15 cellular contexts compared by ENCODE assay signal in the genomic region with DNA sequence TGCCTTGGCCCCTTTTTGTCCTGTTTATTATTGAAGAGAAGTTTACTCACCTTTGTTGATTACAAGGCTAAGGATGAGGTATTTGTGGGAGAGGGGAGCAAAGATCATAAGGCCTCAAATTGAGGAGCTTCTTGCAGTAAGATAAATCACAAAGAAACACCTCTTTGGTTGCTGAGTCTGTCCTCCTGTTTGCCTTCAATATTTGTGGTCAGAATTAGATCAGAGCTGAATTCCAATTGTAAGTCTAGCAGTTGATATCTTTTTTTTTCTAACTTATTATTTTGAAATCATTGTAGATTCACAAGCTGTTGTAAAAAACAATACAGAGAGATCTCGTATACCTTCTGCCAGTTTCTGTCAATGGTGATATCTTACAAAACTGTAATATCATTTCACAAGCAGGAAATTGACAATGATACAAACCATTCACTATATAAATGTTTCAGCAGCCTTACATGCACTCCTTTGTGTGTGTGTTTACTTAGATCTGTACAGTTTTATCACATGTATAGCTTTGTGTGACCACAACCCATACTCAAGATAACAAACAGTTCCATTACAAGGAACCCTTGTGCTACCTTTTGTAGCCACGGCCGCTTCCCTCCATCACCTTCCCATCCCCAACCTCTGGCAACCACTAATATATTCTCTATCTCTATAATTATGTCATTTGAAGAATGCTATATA.
"Had no signal": no experiment of that assay in that cellular context is flagged by ENCODE, and none has a peak within 500 bp of the region (broad histone marks: within the 10 kb centered on the region; RNA-seq: fewer than 3 reads in every experiment).

No MANE protein-coding gene starts in this region.

- H3K4me3 Mint-ChIP-seq: activated CD4-positive, alpha-beta memory T cell treated with anti-CD3 and anti-CD28 coated beads, Interleukin-2, amount 10 ng/mL, durations not matched to agents 7 days and 5 days; activated CD4-positive, alpha-beta T cell treated with anti-CD3 and anti-CD28 coated beads for 36 hours; activated naive CD8-positive, alpha-beta T cell treated with anti-CD3 and anti-CD28 coated beads, Interleukin-2, amount 50 U/mL, for 24 hours had no signal

- DNase-seq: activated CD4-positive, alpha-beta memory T cell treated with anti-CD3 and anti-CD28 coated beads, Interleukin-2, amount 10 ng/mL, durations not matched to agents 7 days and 5 days; activated CD4-positive, alpha-beta T cell treated with anti-CD3 and anti-CD28 coated beads for 36 hours; activated gamma-delta T cell treated with Interleukin-2 at 50 U/mL for 16 hours; activated naive CD8-positive, alpha-beta T cell treated with anti-CD3 and anti-CD28 coated beads, Interleukin-2, amount 50 U/mL, for 24 hours; activated T-cell treated with anti-CD3 and anti-CD28 coated beads, Interleukin-2, amount 50 U/mL, for 48 hours; cerebellar nuclear complex; dermis blood vessel endothelial cell; heart right ventricle; psoas muscle; right lobe of liver; stimulated activated CD4-positive, alpha-beta T cell treated with anti-CD3 and anti-CD28 coated beads, Interleukin-2, amount 100 ng/mL, for 24 hours; stimulated activated naive CD4-positive, alpha-beta T cell; substantia nigra; T-helper 9 cell; transverse colon had no signal

- ATAC-seq: activated CD4-positive, alpha-beta T cell treated with anti-CD3 and anti-CD28 coated beads for 36 hours; activated naive CD8-positive, alpha-beta T cell treated with anti-CD3 and anti-CD28 coated beads, Interleukin-2, amount 50 U/mL, for 24 hours; heart right ventricle; psoas muscle; right lobe of liver had no signal

- H3K27ac Mint-ChIP-seq: activated CD4-positive, alpha-beta memory T cell treated with anti-CD3 and anti-CD28 coated beads, Interleukin-2, amount 10 ng/mL, durations not matched to agents 7 days and 5 days; activated CD4-positive, alpha-beta T cell treated with anti-CD3 and anti-CD28 coated beads for 36 hours; activated naive CD8-positive, alpha-beta T cell treated with anti-CD3 and anti-CD28 coated beads, Interleukin-2, amount 50 U/mL, for 24 hours had no signal

- H3K9me3 Mint-ChIP-seq: activated CD4-positive, alpha-beta memory T cell treated with anti-CD3 and anti-CD28 coated beads, Interleukin-2, amount 10 ng/mL, durations not matched to agents 7 days and 5 days; activated naive CD8-positive, alpha-beta T cell treated with anti-CD3 and anti-CD28 coated beads, Interleukin-2, amount 50 U/mL, for 24 hours had no signal

- H3K4me1 Mint-ChIP-seq: activated CD4-positive, alpha-beta memory T cell treated with anti-CD3 and anti-CD28 coated beads, Interleukin-2, amount 10 ng/mL, durations not matched to agents 7 days and 5 days; activated CD4-positive, alpha-beta T cell treated with anti-CD3 and anti-CD28 coated beads for 36 hours; activated naive CD8-positive, alpha-beta T cell treated with anti-CD3 and anti-CD28 coated beads, Interleukin-2, amount 50 U/mL, for 24 hours had no signal
